ENCODE assay signal across 13 cellular contexts in genomic region chr15:83869329-83869728, GRCh38.
"Had no signal": no experiment of that assay in that cellular context is flagged by ENCODE, and none has a peak within 500 bp of the region (broad histone marks: within the 10 kb centered on the region; RNA-seq: fewer than 3 reads in every experiment).

No MANE protein-coding gene starts in this region.

- DNase-seq: activated CD4-positive, alpha-beta T cell treated with anti-CD3 and anti-CD28 coated beads, Interleukin-2, amount 50 U/mL, for 48 hours; activated gamma-delta T cell treated with Interleukin-2 at 50 U/mL for 16 hours; activated naive CD8-positive, alpha-beta T cell treated with anti-CD3 and anti-CD28 coated beads, Interleukin-2, amount 10 ng/mL, durations not matched to agents 7 days and 5 days; activated T-cell treated with anti-CD3 and anti-CD28 coated beads, Interleukin-2, amount 50 U/mL, for 4 hours; aorta; hippocampal formation; mesendoderm; pancreas; stimulated activated CD4-positive, alpha-beta T cell treated with anti-CD3 and anti-CD28 coated beads, Interleukin-2, amount 100 ng/mL, for 48 hours; stimulated activated naive CD4-positive, alpha-beta T cell treated with Interleukin-2 at 50 U/mL for 16 hours; SW 1271 had no signal

- H3K27me3 ChIP-seq: gastroesophageal sphincter, pancreas, SJSA1 had no signal

- H3K36me3 ChIP-seq: gastroesophageal sphincter, pancreas, SJSA1 had no signal

- H3K27ac ChIP-seq: pancreas, SJSA1 had no signal

- H3K4me1 ChIP-seq: pancreas had no signal

- H3K9me3 ChIP-seq: gastroesophageal sphincter, pancreas, SJSA1 had no signal

- H3K4me3 ChIP-seq: gastroesophageal sphincter, pancreas, SJSA1 had no signal

- ATAC-seq: activated T-cell treated with anti-CD3 and anti-CD28 coated beads, Interleukin-2, amount 50 U/mL, for 4 hours; gastroesophageal sphincter had no signal
